Comparison of ENCODE assay signal across 12 cellular contexts in genomic region chr2:43082878-43083261, GRCh38.
DNase-seq lines count a peak whose midpoint lies in the region; ATAC-seq lines count a peak whose summit lies in the region.
"Had no signal": no experiment of that assay in that cellular context is flagged by ENCODE, and none has a peak within 500 bp of the region (broad histone marks: within the 10 kb centered on the region; RNA-seq: fewer than 3 reads in every experiment).

No MANE protein-coding gene starts in this region.

- H3K4me1 ChIP-seq in HUES6 (ENCODE audit: control insufficient read depth, insufficient read depth, low read length) (peaks cover 55% of the 10 kb centered on the region), stomach smooth muscle (ENCODE audit: control insufficient read depth, insufficient read depth, low read length) (peaks cover 66% of the 10 kb centered on the region)

- H3K27me3 Mint-ChIP-seq in central memory CD8-positive, alpha-beta T cell, result no peaks in the 10 kb centered on the region
- H3K27me3 Mint-ChIP-seq: CD8-positive, alpha-beta memory T cell had no signal

- H3K9ac ChIP-seq in HUES6 (ENCODE audit: low read length), result peak overlapping the region; percentile 14
- H3K9ac ChIP-seq in stomach smooth muscle (ENCODE audit: low read length in 2 of 2), result peak overlapping the region in 1 of 2 donors; percentile 47

- H3K27me3 ChIP-seq in HUES6 (ENCODE audit: control insufficient read depth, insufficient read depth, low read length) (no peaks in the 10 kb centered on the region), stomach smooth muscle (ENCODE audit: control insufficient read depth in 1 of 2, insufficient read depth in 2 of 2, low read length in 2 of 2) (no peaks in the 10 kb centered on the region)

- H3K27ac ChIP-seq in HUES6 (ENCODE audit: low read depth, low read length), result no peak overlapping the region
- peak overlapping the region; percentile 69 for H3K27ac ChIP-seq in stomach smooth muscle (ENCODE audit: low read length)
- H3K27ac ChIP-seq: HL-60 had no signal

- H3K9me3 ChIP-seq in HUES6 (ENCODE audit: control insufficient read depth, insufficient read depth, low read depth, low read length) (no peaks in the 10 kb centered on the region), stomach smooth muscle (ENCODE audit: control insufficient read depth in 2 of 2, low read length in 2 of 2) (no peaks in the 10 kb centered on the region)

- H3K4me3 ChIP-seq in HUES6 (ENCODE audit: low read depth, low read length) (no peak overlapping the region), stomach smooth muscle (ENCODE audit: low read length in 2 of 2) (peak overlapping the region in 1 of 2 donors; percentile 15)

- H3K36me3 ChIP-seq in HUES6 (ENCODE audit: control insufficient read depth, insufficient read depth, low read length) (no peaks in the 10 kb centered on the region), stomach smooth muscle (ENCODE audit: control insufficient read depth in 2 of 2, insufficient read depth in 2 of 2, low read length in 2 of 2) (no peaks in the 10 kb centered on the region)

- ATAC-seq in central memory CD8-positive, alpha-beta T cell (replicated peaks; ENCODE audit: extremely low read depth, poor library complexity, severe bottlenecking), result no peak

- H3K36me3 Mint-ChIP-seq in central memory CD8-positive, alpha-beta T cell (ENCODE audit: insufficient read depth), result no peaks in the 10 kb centered on the region
- H3K36me3 Mint-ChIP-seq: CD8-positive, alpha-beta memory T cell had no signal

- no peak overlapping the region for H3K4me3 Mint-ChIP-seq in central memory CD8-positive, alpha-beta T cell
- H3K4me3 Mint-ChIP-seq: CD8-positive, alpha-beta memory T cell had no signal

- no peak for DNase-seq in central memory CD8-positive, alpha-beta T cell (ENCODE audit: low spot score in 2 of 2)
- DNase-seq in mesenteric fat pad (ENCODE audit: low spot score) (peak; percentile 53), KG1 (lab: John Stamatoyannopoulos, UW) (no peak), middle frontal gyrus (ENCODE audit: extremely low spot score, low spot score) (no peak), NCI-H128 (lab: John Stamatoyannopoulos, UW; ENCODE audit: unreplicated experiment) (no peak)
- DNase-seq in activated CD4-positive, alpha-beta T cell treated with anti-CD3 and anti-CD28 coated beads for 48 hours, result no peak
- DNase-seq: CD8-positive, alpha-beta memory T cell; NCI-H1417; stimulated activated CD4-positive, alpha-beta T cell treated with anti-CD3 and anti-CD28 coated beads, Interleukin-2, amount 100 ng/mL, for 24 hours had no signal

- H3K9me3 Mint-ChIP-seq in central memory CD8-positive, alpha-beta T cell, result no peaks in the 10 kb centered on the region
- H3K9me3 Mint-ChIP-seq: CD8-positive, alpha-beta memory T cell had no signal

- peaks cover 12% of the 10 kb centered on the region for H3K4me1 Mint-ChIP-seq in central memory CD8-positive, alpha-beta T cell

- H3K27ac Mint-ChIP-seq in central memory CD8-positive, alpha-beta T cell (ENCODE audit: low read depth), result peak overlapping the region; percentile 63
